Comparison of ENCODE assay signal across 16 cellular contexts in genomic region chr2:38268691-38269309, GRCh38.
DNase-seq lines count a peak whose midpoint lies in the region; ATAC-seq and TF ChIP-seq lines count a peak whose summit lies in the region.
"Had no signal": no experiment of that assay in that cellular context is flagged by ENCODE, and none has a peak within 500 bp of the region (broad histone marks: within the 10 kb centered on the region; RNA-seq: fewer than 3 reads in every experiment).

No MANE protein-coding gene starts in this region.

- H3K9me3 ChIP-seq in transverse colon = no peaks in the 10 kb centered on the region
- H3K9me3 ChIP-seq: right atrium auricular region had no signal

- peaks cover 0 to 6% of the 10 kb centered on the region in 2 donors for H3K4me1 Mint-ChIP-seq in effector memory CD8-positive, alpha-beta T cell (ENCODE audit: low read depth in 2 of 2)

- intact Hi-C loops in transverse colon (cut with DNase I; ENCODE audit: low total_unique reads) = no loop called here

- 96 to 100% methylated on average over 1 to 3 of the region's 3 CpGs for WGBS in transverse colon (ENCODE audit: low coverage in 1 of 2), 2 donors

- in situ Hi-C loops in astrocyte of the cerebellum (cut with HindIII; ENCODE audit: low sequenced_read_pairs) (no loop called here), transverse colon (cut with MboI; ENCODE audit: low pct_ligation_motif_present in 1 of 4, low pct_unique_long_range_greater_than_20kb in 1 of 4, low sequenced_read_pairs in 3 of 4) (loop anchor here in 1 of 4 donors (25.0 kb wide), 1 partner anchor 881 kb away; no protein-coding TSS in a partner anchor)

- no peak overlapping the region for H3K27ac Mint-ChIP-seq in effector memory CD8-positive, alpha-beta T cell

- no peaks in the 10 kb centered on the region for H3K27me3 ChIP-seq in transverse colon
- H3K27me3 ChIP-seq: hepatocyte, right atrium auricular region had no signal

- no peaks in the 10 kb centered on the region for H3K4me1 ChIP-seq in transverse colon
- H3K4me1 ChIP-seq: right atrium auricular region had no signal

- H3K36me3 Mint-ChIP-seq in effector memory CD8-positive, alpha-beta T cell (ENCODE audit: insufficient read depth) = peaks cover 3% of the 10 kb centered on the region

- H3K9me3 Mint-ChIP-seq in effector memory CD8-positive, alpha-beta T cell = no peaks in the 10 kb centered on the region

- no peak for TF ChIP-seq EP300 in transverse colon (IDR thresholded peaks at IDR 0.05; ENCODE audit: low read depth)

- no peak overlapping the region for H3K4me3 ChIP-seq in astrocyte of the cerebellum (ENCODE audit: low read depth, low read length)
- no peak overlapping the region for H3K4me3 ChIP-seq in skeletal muscle cell (ENCODE audit: low read depth, low read length)
- H3K4me3 ChIP-seq in transverse colon = no peak overlapping the region
- H3K4me3 ChIP-seq: GM12878, hepatocyte, right atrium auricular region had no signal

- H3K36me3 ChIP-seq in transverse colon = no peaks in the 10 kb centered on the region
- H3K36me3 ChIP-seq: right atrium auricular region had no signal

- ATAC-seq in GM18867 (IDR thresholded peaks at IDR 0.05; ENCODE audit: unreplicated experiment) = no peak
- ATAC-seq in effector memory CD8-positive, alpha-beta T cell (replicated peaks) = no peak
- ATAC-seq: GM12878 had no signal

- TF ChIP-seq CTCF in astrocyte of the cerebellum (IDR thresholded peaks at IDR 0.05; ENCODE audit: low read depth, low read length, missing control alignments) (no peak), transverse colon (IDR thresholded peaks at IDR 0.05) (no peak)

- DNase-seq in GM04504 (ENCODE audit: low read depth) = peak; percentile 52
- peak; percentile 89 for DNase-seq in MV-4-11 (lab: John Stamatoyannopoulos, UW)
- DNase-seq in astrocyte of the cerebellum (ENCODE audit: low read depth) = peak; percentile 32
- peak; percentile 48 for DNase-seq in skeletal muscle cell (ENCODE audit: low read depth)
- no peak for DNase-seq in transverse colon
- no peak for DNase-seq in effector memory CD8-positive, alpha-beta T cell
- DNase-seq: activated CD4-positive, alpha-beta T cell treated with anti-CD3 and anti-CD28 coated beads, Interleukin-2, amount 50 U/mL, for 4 hours; activated T-cell treated with anti-CD3 and anti-CD28 coated beads, Interleukin-2, amount 50 U/mL, for 48 hours; amniotic stem cell; CD4-positive, alpha-beta memory T cell; NCI-H1092 treated with DMSO at 0.1 percent for 48 hours had no signal

- no peak overlapping the region for H3K4me3 Mint-ChIP-seq in effector memory CD8-positive, alpha-beta T cell
- H3K4me3 Mint-ChIP-seq: CD4-positive, alpha-beta memory T cell had no signal

- no peak for TF ChIP-seq POLR2A in transverse colon (IDR thresholded peaks at IDR 0.05)

- H3K27ac ChIP-seq in transverse colon = no peak overlapping the region
- H3K27ac ChIP-seq: epithelial cell of prostate, hepatocyte, right atrium auricular region had no signal

- H3K27me3 Mint-ChIP-seq in effector memory CD8-positive, alpha-beta T cell = peaks cover 0 to 1% of the 10 kb centered on the region in 2 donors
- H3K27me3 Mint-ChIP-seq: CD4-positive, alpha-beta memory T cell had no signal

Comparison
In these comparisons a context has a peak if more than half of its experiments do, and no peak if none do; other contexts are left out.
1. DNase-seq: peak in GM04504 (single experiment), MV-4-11 (single experiment), astrocyte of the cerebellum (single experiment) and skeletal muscle cell (single experiment); none in transverse colon (single experiment) and effector memory CD8-positive, alpha-beta T cell (0 of 3).